Comparison of ENCODE assay signal across 20 cellular contexts in the genomic region with DNA sequence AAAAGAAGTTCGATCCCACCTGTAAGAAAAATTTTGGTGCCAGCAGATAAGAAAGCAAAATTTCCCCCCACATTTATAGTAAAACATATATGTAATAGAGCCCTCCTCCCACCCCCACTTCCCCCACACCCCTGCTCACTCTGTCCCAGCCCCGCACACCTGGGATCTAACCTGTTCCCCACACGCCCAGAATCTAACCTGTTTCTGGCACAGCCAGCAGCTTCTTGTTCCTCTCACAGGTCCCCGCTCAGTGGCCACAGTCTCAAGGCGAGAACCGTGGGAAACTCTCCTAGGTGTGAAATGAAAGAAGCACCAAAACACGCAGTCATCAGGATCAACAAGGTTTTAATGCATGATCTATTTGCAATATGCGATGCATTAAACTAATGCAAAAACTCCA. TPM values are rescaled to one million over a fixed set of nuclear protein-coding genes. Genes with fewer than 3 reads are reported as not detected.
DNase-seq lines count a peak whose midpoint lies in the region; TF ChIP-seq lines count a peak whose summit lies in the region.
"Had no signal": no experiment of that assay in that cellular context is flagged by ENCODE, and none has a peak within 500 bp of the region (broad histone marks: within the 10 kb centered on the region; RNA-seq: fewer than 3 reads in every experiment).

No MANE protein-coding gene starts in this region.

- H2AK5ac ChIP-seq in H9 (ENCODE audit: insufficient read length, low read length): no peak overlapping the region

- no peak overlapping the region for H2BK120ac ChIP-seq in H9 (ENCODE audit: low read depth, low read length, poor library complexity, severe bottlenecking)

- H3K27me3 Mint-ChIP-seq in H9 (ENCODE audit: low read depth) (peaks cover 8% of the 10 kb centered on the region), endodermal cell (ENCODE audit: insufficient read depth) (peaks cover 2% of the 10 kb centered on the region), neural progenitor cell (ENCODE audit: insufficient read depth, low read depth) (peaks cover 11% of the 10 kb centered on the region)

- DNase-seq in H9: no peak
- peak; percentile 55 for DNase-seq in endodermal cell
- no peak for DNase-seq in neural progenitor cell (ENCODE audit: low spot score)
- no peak for DNase-seq in erythroblast (lab: John Stamatoyannopoulos, UW)
- no peak for DNase-seq in dermis blood vessel endothelial cell
- no peak for DNase-seq in superior temporal gyrus (ENCODE audit: extremely low spot score)
- DNase-seq: C1 segment of cervical spinal cord; Caco-2; CD4-positive, CD25-positive, alpha-beta regulatory T cell; CD8-positive, alpha-beta T cell; DMS153; DND-41; GM23248; H7; HFFc6 had no signal

- H3K36me3 ChIP-seq in HEK293 (ENCODE audit: control insufficient read depth in 2 of 2, insufficient read depth in 1 of 2, low read length in 2 of 2): no peaks in the 10 kb centered on the region
- no peaks in the 10 kb centered on the region for H3K36me3 ChIP-seq in endodermal cell (ENCODE audit: control insufficient read depth, insufficient read depth, low read length)
- no peaks in the 10 kb centered on the region for H3K36me3 ChIP-seq in neural progenitor cell

- no peak overlapping the region for H3K27ac ChIP-seq in H9 (ENCODE audit: insufficient read length, low read depth, low read length)
- no peak overlapping the region for H3K27ac ChIP-seq in HEK293 (ENCODE audit: extremely low read depth, low read depth, low read length)
- no peak overlapping the region for H3K27ac ChIP-seq in endodermal cell (ENCODE audit: low read depth, low read length)
- H3K27ac ChIP-seq in neural progenitor cell: no peak overlapping the region
- H3K27ac ChIP-seq: GM23248 had no signal

- H3K4me2 ChIP-seq in H9 (ENCODE audit: insufficient read depth, insufficient read length, low read length) (no peak overlapping the region), neural progenitor cell (no peak overlapping the region)

- H3K9ac ChIP-seq in H9 (ENCODE audit: extremely low read depth, insufficient read length, low read length): no peak overlapping the region
- no peak overlapping the region for H3K9ac ChIP-seq in endodermal cell (ENCODE audit: extremely low read depth, low read length, poor library complexity, severe bottlenecking)
- H3K9ac ChIP-seq in neural progenitor cell: no peak overlapping the region
- H3K9ac ChIP-seq: GM23248 had no signal

- H3K4me3 Mint-ChIP-seq in H9 (no peak overlapping the region), endodermal cell (no peak overlapping the region), neural progenitor cell (no peak overlapping the region)
- H3K4me3 Mint-ChIP-seq: CD4-positive, CD25-positive, alpha-beta regulatory T cell; CD8-positive, alpha-beta T cell; HFFc6 had no signal

- TF ChIP-seq POLR2A in erythroblast (IDR thresholded peaks at IDR 0.05; ENCODE audit: low read length): no peak

- POLR2A ChIA-PET in HEK293 (lab: Yijun Ruan, JAX): no interaction called here

- H3K4me1 ChIP-seq in H9 (ENCODE audit: insufficient read depth, low read length) (no peaks in the 10 kb centered on the region; the same call in 1 of the 2 replicates), HEK293 (ENCODE audit: control insufficient read depth, insufficient read depth, low read length) (peaks cover 9% of the 10 kb centered on the region), endodermal cell (ENCODE audit: control insufficient read depth, insufficient read depth, low read length) (peaks cover under 1% of the 10 kb centered on the region), neural progenitor cell (no peaks in the 10 kb centered on the region)

- no peaks in the 10 kb centered on the region for H3K79me2 ChIP-seq in H9 (ENCODE audit: insufficient read depth, low read length)
- H3K79me2 ChIP-seq in neural progenitor cell (ENCODE audit: low read depth): no peaks in the 10 kb centered on the region

- no peak overlapping the region for H2BK12ac ChIP-seq in H9 (ENCODE audit: insufficient read length, low read depth, low read length)

- H4K20me1 ChIP-seq in H9 (ENCODE audit: control insufficient read depth, insufficient read depth, insufficient read length): no peaks in the 10 kb centered on the region
- no peaks in the 10 kb centered on the region for H4K20me1 ChIP-seq in neural progenitor cell (ENCODE audit: low read depth)

- H3K4me1 Mint-ChIP-seq in H9 (peaks cover 13 to 16% of the 10 kb centered on the region in 2 experiments), endodermal cell (peaks cover 13% of the 10 kb centered on the region), neural progenitor cell (peaks cover 33% of the 10 kb centered on the region)

- no peak overlapping the region for H2BK15ac ChIP-seq in H9 (ENCODE audit: low read depth, low read length)

- no peak overlapping the region for H2BK20ac ChIP-seq in H9 (ENCODE audit: low read depth, low read length, poor library complexity, severe bottlenecking)

- H3K9me3 Mint-ChIP-seq in H9 (no peaks in the 10 kb centered on the region), endodermal cell (no peaks in the 10 kb centered on the region), neural progenitor cell (no peaks in the 10 kb centered on the region)
- H3K9me3 Mint-ChIP-seq: CD4-positive, CD25-positive, alpha-beta regulatory T cell; CD8-positive, alpha-beta T cell; HFFc6 had no signal

- H3F3A ChIP-seq in neural progenitor cell (ENCODE audit: low read depth): no peaks in the 10 kb centered on the region

- TF ChIP-seq CTCF in H9 (conservative IDR thresholded peaks at IDR 0.05) (no peak), HEK293 (tag by site-specific recombination; IDR thresholded peaks at IDR 0.05) (no peak), endodermal cell (conservative IDR thresholded peaks at IDR 0.05) (no peak), neural progenitor cell (IDR thresholded peaks at IDR 0.05) (no peak)

- H3K4ac ChIP-seq in H9 (ENCODE audit: low read depth, low read length): no peak overlapping the region

- no peak overlapping the region for H4K8ac ChIP-seq in H9 (replicated peaks; ENCODE audit: insufficient read length, low read depth, low read length)

- no peak overlapping the region for H4K91ac ChIP-seq in H9 (ENCODE audit: insufficient read length, low read depth, low read length)

- H3T11ph ChIP-seq in H9 (ENCODE audit: low read length): no peak overlapping the region

- no peaks in the 10 kb centered on the region for H3K9me3 ChIP-seq in H9 (ENCODE audit: control insufficient read depth, low read depth, low read length)
- no peaks in the 10 kb centered on the region for H3K9me3 ChIP-seq in HEK293 (ENCODE audit: control insufficient read depth, insufficient read depth, low read depth, low read length)
- no peaks in the 10 kb centered on the region for H3K9me3 ChIP-seq in endodermal cell (ENCODE audit: control insufficient read depth, low read length)
- H3K9me3 ChIP-seq in neural progenitor cell (ENCODE audit: low read depth): no peaks in the 10 kb centered on the region
- H3K9me3 ChIP-seq: Caco-2 had no signal

- H3K36me3 Mint-ChIP-seq in H9 (ENCODE audit: insufficient read depth in 1 of 3, low read depth in 3 of 3) (no peaks in the 10 kb centered on the region; a peak in 1 of 7 replicates), endodermal cell (ENCODE audit: low read depth) (no peaks in the 10 kb centered on the region), neural progenitor cell (no peaks in the 10 kb centered on the region)
- H3K36me3 Mint-ChIP-seq: CD4-positive, CD25-positive, alpha-beta regulatory T cell; CD8-positive, alpha-beta T cell had no signal

- no peak overlapping the region for H3K18ac ChIP-seq in H9 (ENCODE audit: insufficient read length, low read depth, low read length)

- no peaks in the 10 kb centered on the region for H3K79me1 ChIP-seq in H9 (ENCODE audit: insufficient read depth, low read depth, low read length, poor library complexity, severe bottlenecking)

- H3K27me3 ChIP-seq in H9 (ENCODE audit: insufficient read depth, low read length) (no peaks in the 10 kb centered on the region), endodermal cell (ENCODE audit: control insufficient read depth, insufficient read depth, low read length, poor library complexity, severe bottlenecking) (no peaks in the 10 kb centered on the region), neural progenitor cell (no peaks in the 10 kb centered on the region)

- no peak overlapping the region for H2BK5ac ChIP-seq in H9 (ENCODE audit: insufficient read length, low read length)

- H3K23me2 ChIP-seq in H9 (ENCODE audit: insufficient read length, low read depth, low read length, poor library complexity, severe bottlenecking): no peaks in the 10 kb centered on the region

- H4K5ac ChIP-seq in H9 (ENCODE audit: insufficient read length, low read depth, low read length): no peak overlapping the region

- CTCF ChIA-PET in HEK293 (lab: Yijun Ruan, JAX): interaction anchor here (0.5 kb wide), 1 partner anchor 71 kb away, joined by 3 read pairs; no protein-coding TSS in a partner anchor

- H3K4me3 ChIP-seq in HEK293 (ENCODE audit: low read depth, low read length) (no peak overlapping the region), endodermal cell (ENCODE audit: low read length) (no peak overlapping the region), neural progenitor cell (no peak overlapping the region)
- H3K4me3 ChIP-seq: GM23248 had no signal

- H2AFZ ChIP-seq in H9 (ENCODE audit: low read length) (no peak overlapping the region), neural progenitor cell (replicated peaks) (no peak overlapping the region)
- H2AFZ ChIP-seq: GM23248 had no signal

- no peak overlapping the region for H3K23ac ChIP-seq in H9 (ENCODE audit: insufficient read length, low read depth, low read length)

- WGBS in H9 (ENCODE audit: extremely low coverage, insufficient read length, low lambda C conversion rate): no CpG with 5 or more reads among the region's 8 CpGs
- 86 to 97% methylated on average over 7 to 8 of the region's 8 CpGs for WGBS in endodermal cell (ENCODE audit: insufficient coverage in 1 of 2, insufficient read length in 1 of 2), 2 experiments

- H3K27ac Mint-ChIP-seq in H9 (peak overlapping the region in 2 of 3 experiments; percentile 12 to 63; a peak in 1 of 7 replicates), endodermal cell (no peak overlapping the region), neural progenitor cell (peak overlapping the region; percentile 36)
- H3K27ac Mint-ChIP-seq: CD4-positive, CD25-positive, alpha-beta regulatory T cell; CD8-positive, alpha-beta T cell; HFFc6 had no signal

- no peak overlapping the region for H3K14ac ChIP-seq in H9 (ENCODE audit: insufficient read depth, low read length)

- H3K56ac ChIP-seq in H9 (ENCODE audit: insufficient read length, low read depth, low read length): no peak overlapping the region

RNA-seq across cellular contexts. Expression of a gene that starts 32.8 kb away (rescaled TPM):
- total RNA-seq in H9 (2021): not detected in 2 replicates
- not detected for total RNA-seq in endodermal cell
- polyA plus RNA-seq in endodermal cell (2013, experiment 1 of 2): not detected
- polyA plus RNA-seq in endodermal cell (2013, experiment 2 of 2): not detected
- total RNA-seq in neural progenitor cell (ENCODE audit: low replicate concordance): not detected in 2 replicates
- total RNA-seq in dermis blood vessel endothelial cell: not detected in 2 replicates
- total RNA-seq: A172; A673; Caco-2; CD4-positive, CD25-positive, alpha-beta regulatory T cell; CD8-positive, alpha-beta T cell; GM23248; H1; H7; HFFc6 had no signal
- polyA plus RNA-seq: BJ; CD4-positive, CD25-positive, alpha-beta regulatory T cell; GM23248; H1 had no signal
